3 cellular contexts compared by ENCODE assay signal in genomic region chr6:86142326-86142725, GRCh38.
"Had no signal": no experiment of that assay in that cellular context is flagged by ENCODE, and none has a peak within 500 bp of the region (broad histone marks: within the 10 kb centered on the region; RNA-seq: fewer than 3 reads in every experiment).

No MANE protein-coding gene starts in this region.

- H3K4me3 ChIP-seq: GM12878 had no signal

- ATAC-seq: GM12878 had no signal

- DNase-seq: GDM1, GF-D8 had no signal
